In the genomic region with DNA sequence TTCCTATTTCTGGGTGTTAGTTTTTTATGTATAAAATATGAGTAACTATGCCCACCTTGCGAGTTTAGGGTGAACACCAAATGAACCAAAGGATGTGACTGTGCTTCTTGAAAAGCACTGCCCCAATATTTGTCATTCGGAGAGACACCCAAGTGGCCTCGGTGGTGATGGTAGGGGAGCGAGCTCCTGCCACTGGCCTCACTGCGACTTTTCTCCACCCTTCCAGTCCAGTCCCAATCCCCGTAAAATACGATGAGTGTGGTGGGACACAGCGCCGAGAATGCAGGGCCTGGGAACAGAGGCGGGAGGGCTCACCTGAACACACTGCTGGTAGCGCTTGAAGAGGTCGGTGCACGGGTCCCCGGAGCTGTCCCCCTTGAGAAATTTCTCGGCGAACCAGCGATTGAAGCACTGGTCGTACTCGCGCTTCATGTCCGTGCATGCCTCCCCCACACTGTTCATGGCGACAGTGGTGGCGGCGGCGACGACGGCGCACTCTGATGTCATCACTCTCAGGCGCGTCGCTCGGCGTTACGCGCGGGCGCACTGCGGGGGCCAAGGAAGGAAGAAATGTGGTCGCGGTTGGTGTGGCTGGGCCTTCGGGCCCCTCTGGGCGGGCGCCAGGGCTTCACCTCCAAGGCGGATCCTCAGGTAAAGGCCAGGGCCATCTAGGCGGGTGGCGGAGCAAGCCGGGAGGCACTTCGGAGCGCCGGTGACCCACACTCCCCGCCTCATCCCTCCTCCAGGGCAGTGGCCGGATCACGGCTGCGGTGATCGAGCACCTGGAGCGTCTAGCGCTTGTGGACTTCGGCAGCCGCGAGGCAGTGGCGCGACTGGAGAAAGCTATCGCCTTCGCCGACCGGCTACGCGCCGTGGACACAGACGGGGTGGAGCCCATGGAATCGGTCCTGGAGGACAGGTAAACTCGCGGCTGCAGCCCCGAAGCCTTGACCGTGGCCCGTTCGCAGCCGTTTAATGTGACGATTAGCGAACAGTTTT, we compare ENCODE assay signal across 1 cellular context.
TF ChIP-seq lines count a peak whose summit lies in the region.

A gene with protein sequence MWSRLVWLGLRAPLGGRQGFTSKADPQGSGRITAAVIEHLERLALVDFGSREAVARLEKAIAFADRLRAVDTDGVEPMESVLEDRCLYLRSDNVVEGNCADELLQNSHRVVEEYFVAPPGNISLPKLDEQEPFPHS (plus strand): TSS at position 534 of the 999 bp plus-strand sequence. CDS start 37 bp downstream, at position 571.
A gene (minus strand): TSS at position 474 of the 999 bp plus-strand sequence. CDS start 12 bp downstream, at position 462.

TF ChIP-seq in HepG2, 621 proteins besides CTCF, POLR2A, EP300 and RAD21 (continued from another document and continues in another):
- TF ChIP-seq, protein P1, sequence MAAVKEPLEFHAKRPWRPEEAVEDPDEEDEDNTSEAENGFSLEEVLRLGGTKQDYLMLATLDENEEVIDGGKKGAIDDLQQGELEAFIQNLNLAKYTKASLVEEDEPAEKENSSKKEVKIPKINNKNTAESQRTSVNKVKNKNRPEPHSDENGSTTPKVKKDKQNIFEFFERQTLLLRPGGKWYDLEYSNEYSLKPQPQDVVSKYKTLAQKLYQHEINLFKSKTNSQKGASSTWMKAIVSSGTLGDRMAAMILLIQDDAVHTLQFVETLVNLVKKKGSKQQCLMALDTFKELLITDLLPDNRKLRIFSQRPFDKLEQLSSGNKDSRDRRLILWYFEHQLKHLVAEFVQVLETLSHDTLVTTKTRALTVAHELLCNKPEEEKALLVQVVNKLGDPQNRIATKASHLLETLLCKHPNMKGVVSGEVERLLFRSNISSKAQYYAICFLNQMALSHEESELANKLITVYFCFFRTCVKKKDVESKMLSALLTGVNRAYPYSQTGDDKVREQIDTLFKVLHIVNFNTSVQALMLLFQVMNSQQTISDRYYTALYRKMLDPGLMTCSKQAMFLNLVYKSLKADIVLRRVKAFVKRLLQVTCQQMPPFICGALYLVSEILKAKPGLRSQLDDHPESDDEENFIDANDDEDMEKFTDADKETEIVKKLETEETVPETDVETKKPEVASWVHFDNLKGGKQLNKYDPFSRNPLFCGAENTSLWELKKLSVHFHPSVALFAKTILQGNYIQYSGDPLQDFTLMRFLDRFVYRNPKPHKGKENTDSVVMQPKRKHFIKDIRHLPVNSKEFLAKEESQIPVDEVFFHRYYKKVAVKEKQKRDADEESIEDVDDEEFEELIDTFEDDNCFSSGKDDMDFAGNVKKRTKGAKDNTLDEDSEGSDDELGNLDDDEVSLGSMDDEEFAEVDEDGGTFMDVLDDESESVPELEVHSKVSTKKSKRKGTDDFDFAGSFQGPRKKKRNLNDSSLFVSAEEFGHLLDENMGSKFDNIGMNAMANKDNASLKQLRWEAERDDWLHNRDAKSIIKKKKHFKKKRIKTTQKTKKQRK (IDR thresholded peaks at IDR 0.05; ENCODE audit: low read length) = no peak
- TF ChIP-seq HES4 (CRISPR knock-in tag; IDR thresholded peaks at IDR 0.05; ENCODE audit: borderline replicate concordance) (peak; percentile 74; the same call in 1 of the 2 replicates), AKAP8 (CRISPR knock-in tag; IDR thresholded peaks at IDR 0.05) (peak; percentile 69; the same call in 1 of the 2 replicates), MTF1 (CRISPR knock-in tag; IDR thresholded peaks at IDR 0.05) (no peak), MTF2 (CRISPR knock-in tag; IDR thresholded peaks at IDR 0.05; ENCODE audit: borderline replicate concordance) (no peak), FOXA3 (CRISPR knock-in tag; IDR thresholded peaks at IDR 0.05) (peak; percentile 77), ZNF432 (CRISPR knock-in tag; IDR thresholded peaks at IDR 0.05; ENCODE audit: borderline replicate concordance) (no peak), SATB2 (CRISPR knock-in tag; IDR thresholded peaks at IDR 0.05) (no peak), ZNF225 (CRISPR knock-in tag; IDR thresholded peaks at IDR 0.05) (peak; percentile 84), NFIB (CRISPR knock-in tag; IDR thresholded peaks at IDR 0.05; ENCODE audit: borderline replicate concordance) (no peak), RFXAP (CRISPR knock-in tag; IDR thresholded peaks at IDR 0.05; ENCODE audit: borderline replicate concordance) (peak; percentile 89), NCOA5 (CRISPR knock-in tag; IDR thresholded peaks at IDR 0.05) (no peak), MAZ (IDR thresholded peaks at IDR 0.05; ENCODE audit: borderline replicate concordance, low read depth, low read length) (peak; percentile 84; the same call in 1 of the 2 replicates), MAZ (CRISPR knock-in tag; IDR thresholded peaks at IDR 0.05; ENCODE audit: low read depth) (peak; percentile 95), HMG20B (CRISPR knock-in tag; conservative IDR thresholded peaks at IDR 0.05) (no peak; the same call in 1 of the 2 replicates), KDM5B (CRISPR knock-in tag; IDR thresholded peaks at IDR 0.05; ENCODE audit: borderline replicate concordance) (peak; percentile 93), HHEX (CRISPR knock-in tag; IDR thresholded peaks at IDR 0.05) (no peak), MXI1 (IDR thresholded peaks at IDR 0.05; ENCODE audit: borderline replicate concordance, low read depth, low read length) (peak; percentile 98), JARID2 (CRISPR knock-in tag; IDR thresholded peaks at IDR 0.05; ENCODE audit: insufficient replicate concordance) (peak; percentile 49), CBX1 (IDR thresholded peaks at IDR 0.05; ENCODE audit: low read depth) (peak; percentile 89), ZNF776 (CRISPR knock-in tag; IDR thresholded peaks at IDR 0.05) (peak; percentile 92), ZNF782 (CRISPR knock-in tag; IDR thresholded peaks at IDR 0.05; ENCODE audit: borderline replicate concordance) (peak; percentile 79; the same call in 1 of the 2 replicates), ZNF816 (CRISPR knock-in tag; IDR thresholded peaks at IDR 0.05; ENCODE audit: borderline replicate concordance) (no peak; the same call in 1 of the 2 replicates), ZNF34 (CRISPR knock-in tag; IDR thresholded peaks at IDR 0.05; ENCODE audit: borderline replicate concordance) (peak; percentile 87; the same call in 1 of the 2 replicates), ZSCAN25 (CRISPR knock-in tag; IDR thresholded peaks at IDR 0.05) (peak; percentile 88), BRD4 (CRISPR knock-in tag; IDR thresholded peaks at IDR 0.05) (peak; percentile 94)
- TF ChIP-seq, protein P2, sequence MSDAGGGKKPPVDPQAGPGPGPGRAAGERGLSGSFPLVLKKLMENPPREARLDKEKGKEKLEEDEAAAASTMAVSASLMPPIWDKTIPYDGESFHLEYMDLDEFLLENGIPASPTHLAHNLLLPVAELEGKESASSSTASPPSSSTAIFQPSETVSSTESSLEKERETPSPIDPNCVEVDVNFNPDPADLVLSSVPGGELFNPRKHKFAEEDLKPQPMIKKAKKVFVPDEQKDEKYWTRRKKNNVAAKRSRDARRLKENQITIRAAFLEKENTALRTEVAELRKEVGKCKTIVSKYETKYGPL (CRISPR knock-in tag; IDR thresholded peaks at IDR 0.05) = peak; percentile 16; the same call in 1 of the 2 replicates
- TF ChIP-seq, protein P3, sequence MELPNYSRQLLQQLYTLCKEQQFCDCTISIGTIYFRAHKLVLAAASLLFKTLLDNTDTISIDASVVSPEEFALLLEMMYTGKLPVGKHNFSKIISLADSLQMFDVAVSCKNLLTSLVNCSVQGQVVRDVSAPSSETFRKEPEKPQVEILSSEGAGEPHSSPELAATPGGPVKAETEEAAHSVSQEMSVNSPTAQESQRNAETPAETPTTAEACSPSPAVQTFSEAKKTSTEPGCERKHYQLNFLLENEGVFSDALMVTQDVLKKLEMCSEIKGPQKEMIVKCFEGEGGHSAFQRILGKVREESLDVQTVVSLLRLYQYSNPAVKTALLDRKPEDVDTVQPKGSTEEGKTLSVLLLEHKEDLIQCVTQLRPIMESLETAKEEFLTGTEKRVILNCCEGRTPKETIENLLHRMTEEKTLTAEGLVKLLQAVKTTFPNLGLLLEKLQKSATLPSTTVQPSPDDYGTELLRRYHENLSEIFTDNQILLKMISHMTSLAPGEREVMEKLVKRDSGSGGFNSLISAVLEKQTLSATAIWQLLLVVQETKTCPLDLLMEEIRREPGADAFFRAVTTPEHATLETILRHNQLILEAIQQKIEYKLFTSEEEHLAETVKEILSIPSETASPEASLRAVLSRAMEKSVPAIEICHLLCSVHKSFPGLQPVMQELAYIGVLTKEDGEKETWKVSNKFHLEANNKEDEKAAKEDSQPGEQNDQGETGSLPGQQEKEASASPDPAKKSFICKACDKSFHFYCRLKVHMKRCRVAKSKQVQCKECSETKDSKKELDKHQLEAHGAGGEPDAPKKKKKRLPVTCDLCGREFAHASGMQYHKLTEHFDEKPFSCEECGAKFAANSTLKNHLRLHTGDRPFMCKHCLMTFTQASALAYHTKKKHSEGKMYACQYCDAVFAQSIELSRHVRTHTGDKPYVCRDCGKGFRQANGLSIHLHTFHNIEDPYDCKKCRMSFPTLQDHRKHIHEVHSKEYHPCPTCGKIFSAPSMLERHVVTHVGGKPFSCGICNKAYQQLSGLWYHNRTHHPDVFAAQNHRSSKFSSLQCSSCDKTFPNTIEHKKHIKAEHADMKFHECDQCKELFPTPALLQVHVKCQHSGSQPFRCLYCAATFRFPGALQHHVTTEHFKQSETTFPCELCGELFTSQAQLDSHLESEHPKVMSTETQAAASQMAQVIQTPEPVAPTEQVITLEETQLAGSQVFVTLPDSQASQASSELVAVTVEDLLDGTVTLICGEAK (IDR thresholded peaks at IDR 0.05) = no peak
- TF ChIP-seq, protein P3 (CRISPR knock-in tag; IDR thresholded peaks at IDR 0.05) = peak; percentile 85
- TF ChIP-seq, protein P4, sequence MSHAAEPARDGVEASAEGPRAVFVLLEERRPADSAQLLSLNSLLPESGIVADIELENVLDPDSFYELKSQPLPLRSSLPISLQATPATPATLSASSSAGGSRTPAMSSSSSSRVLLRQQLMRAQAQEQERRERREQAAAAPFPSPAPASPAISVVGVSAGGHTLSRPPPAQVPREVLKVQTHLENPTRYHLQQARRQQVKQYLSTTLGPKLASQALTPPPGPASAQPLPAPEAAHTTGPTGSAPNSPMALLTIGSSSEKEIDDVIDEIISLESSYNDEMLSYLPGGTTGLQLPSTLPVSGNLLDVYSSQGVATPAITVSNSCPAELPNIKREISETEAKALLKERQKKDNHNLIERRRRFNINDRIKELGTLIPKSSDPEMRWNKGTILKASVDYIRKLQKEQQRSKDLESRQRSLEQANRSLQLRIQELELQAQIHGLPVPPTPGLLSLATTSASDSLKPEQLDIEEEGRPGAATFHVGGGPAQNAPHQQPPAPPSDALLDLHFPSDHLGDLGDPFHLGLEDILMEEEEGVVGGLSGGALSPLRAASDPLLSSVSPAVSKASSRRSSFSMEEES (CRISPR knock-in tag; IDR thresholded peaks at IDR 0.05) = peak; percentile 65
- TF ChIP-seq, protein P5, sequence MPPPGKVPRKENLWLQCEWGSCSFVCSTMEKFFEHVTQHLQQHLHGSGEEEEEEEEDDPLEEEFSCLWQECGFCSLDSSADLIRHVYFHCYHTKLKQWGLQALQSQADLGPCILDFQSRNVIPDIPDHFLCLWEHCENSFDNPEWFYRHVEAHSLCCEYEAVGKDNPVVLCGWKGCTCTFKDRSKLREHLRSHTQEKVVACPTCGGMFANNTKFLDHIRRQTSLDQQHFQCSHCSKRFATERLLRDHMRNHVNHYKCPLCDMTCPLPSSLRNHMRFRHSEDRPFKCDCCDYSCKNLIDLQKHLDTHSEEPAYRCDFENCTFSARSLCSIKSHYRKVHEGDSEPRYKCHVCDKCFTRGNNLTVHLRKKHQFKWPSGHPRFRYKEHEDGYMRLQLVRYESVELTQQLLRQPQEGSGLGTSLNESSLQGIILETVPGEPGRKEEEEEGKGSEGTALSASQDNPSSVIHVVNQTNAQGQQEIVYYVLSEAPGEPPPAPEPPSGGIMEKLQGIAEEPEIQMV (CRISPR knock-in tag; IDR thresholded peaks at IDR 0.05; ENCODE audit: low read depth) = peak; percentile 85
- TF ChIP-seq, protein P6, sequence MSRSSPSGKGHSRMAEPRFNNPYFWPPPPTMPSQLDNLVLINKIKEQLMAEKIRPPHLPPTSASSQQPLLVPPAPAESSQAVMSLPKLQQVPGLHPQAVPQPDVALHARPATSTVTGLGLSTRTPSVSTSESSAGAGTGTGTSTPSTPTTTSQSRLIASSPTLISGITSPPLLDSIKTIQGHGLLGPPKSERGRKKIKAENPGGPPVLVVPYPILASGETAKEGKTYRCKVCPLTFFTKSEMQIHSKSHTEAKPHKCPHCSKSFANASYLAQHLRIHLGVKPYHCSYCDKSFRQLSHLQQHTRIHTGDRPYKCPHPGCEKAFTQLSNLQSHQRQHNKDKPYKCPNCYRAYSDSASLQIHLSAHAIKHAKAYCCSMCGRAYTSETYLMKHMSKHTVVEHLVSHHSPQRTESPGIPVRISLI (CRISPR knock-in tag; IDR thresholded peaks at IDR 0.05; ENCODE audit: borderline replicate concordance) = peak; percentile 77; the same call in 1 of the 2 replicates
- TF ChIP-seq, protein P7, sequence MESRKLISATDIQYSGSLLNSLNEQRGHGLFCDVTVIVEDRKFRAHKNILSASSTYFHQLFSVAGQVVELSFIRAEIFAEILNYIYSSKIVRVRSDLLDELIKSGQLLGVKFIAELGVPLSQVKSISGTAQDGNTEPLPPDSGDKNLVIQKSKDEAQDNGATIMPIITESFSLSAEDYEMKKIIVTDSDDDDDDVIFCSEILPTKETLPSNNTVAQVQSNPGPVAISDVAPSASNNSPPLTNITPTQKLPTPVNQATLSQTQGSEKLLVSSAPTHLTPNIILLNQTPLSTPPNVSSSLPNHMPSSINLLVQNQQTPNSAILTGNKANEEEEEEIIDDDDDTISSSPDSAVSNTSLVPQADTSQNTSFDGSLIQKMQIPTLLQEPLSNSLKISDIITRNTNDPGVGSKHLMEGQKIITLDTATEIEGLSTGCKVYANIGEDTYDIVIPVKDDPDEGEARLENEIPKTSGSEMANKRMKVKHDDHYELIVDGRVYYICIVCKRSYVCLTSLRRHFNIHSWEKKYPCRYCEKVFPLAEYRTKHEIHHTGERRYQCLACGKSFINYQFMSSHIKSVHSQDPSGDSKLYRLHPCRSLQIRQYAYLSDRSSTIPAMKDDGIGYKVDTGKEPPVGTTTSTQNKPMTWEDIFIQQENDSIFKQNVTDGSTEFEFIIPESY (CRISPR knock-in tag; IDR thresholded peaks at IDR 0.05) = peak; percentile 63; the same call in 1 of the 2 replicates
